In genomic region chr1:54019562-54020176, GRCh38 we compare ENCODE assay signal across 14 cellular contexts. TPM values are rescaled to one million over a fixed set of nuclear protein-coding genes. Genes with fewer than 3 reads are reported as not detected.
"Had no signal": no experiment of that assay in that cellular context is flagged by ENCODE, and none has a peak within 500 bp of the region (broad histone marks: within the 10 kb centered on the region; RNA-seq: fewer than 3 reads in every experiment).

No MANE protein-coding gene starts in this region.

RNA-seq across cellular contexts. Expression of gene LDLRAD1, which starts 1.7 kb away (rescaled TPM):
- total RNA-seq: fibroblast of lung; foreskin keratinocyte; gastroesophageal sphincter; heart left ventricle; kidney; lower leg skin; lung microvascular endothelial cell; naive thymus-derived CD4-positive, alpha-beta T cell; osteoblast; smooth muscle cell; stomach; subcutaneous adipose tissue; temporal lobe; thyroid gland had no signal
- polyA plus RNA-seq: fibroblast of lung; foreskin keratinocyte; heart left ventricle; naive thymus-derived CD4-positive, alpha-beta T cell; smooth muscle cell had no signal
